Comparison of ENCODE assay signal across 36 cellular contexts in the genomic region with DNA sequence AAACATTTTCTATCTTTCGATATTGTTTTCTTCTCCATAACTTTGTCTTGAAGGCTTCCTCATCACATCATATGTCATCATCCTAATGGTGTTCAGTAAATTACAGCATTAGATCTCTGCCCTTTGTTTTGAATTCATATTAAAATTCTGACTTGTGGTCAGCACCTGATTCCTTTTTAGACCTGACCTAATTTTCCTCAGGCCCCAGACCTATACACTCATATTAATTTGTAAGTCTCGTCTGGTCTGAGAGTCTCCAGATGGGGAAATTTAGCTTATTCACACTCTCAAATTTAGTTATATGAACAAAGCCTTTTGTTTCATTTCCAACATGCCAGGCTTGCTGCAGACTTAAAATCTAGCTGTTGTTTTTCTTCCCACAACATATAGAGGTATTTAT.
"Had no signal": no experiment of that assay in that cellular context is flagged by ENCODE, and none has a peak within 500 bp of the region (broad histone marks: within the 10 kb centered on the region; RNA-seq: fewer than 3 reads in every experiment).

No MANE protein-coding gene starts in this region.

- DNase-seq: activated CD4-positive, alpha-beta memory T cell treated with anti-CD3 and anti-CD28 coated beads, Interleukin-2, amount 10 ng/mL, durations not matched to agents 7 days and 5 days; activated CD4-positive, alpha-beta T cell treated with anti-CD3 and anti-CD28 coated beads for 1 hour; activated CD4-positive, alpha-beta T cell treated with anti-CD3 and anti-CD28 coated beads for 36 hours; activated CD4-positive, alpha-beta T cell treated with anti-CD3 and anti-CD28 coated beads for 48 hours; activated CD4-positive, alpha-beta T cell treated with anti-CD3 and anti-CD28 coated beads, Interleukin-2, amount 10 ng/mL, durations not matched to agents 7 days and 5 days; activated CD4-positive, alpha-beta T cell treated with anti-CD3 and anti-CD28 coated beads, Interleukin-2, amount 50 U/mL, for 48 hours; activated CD4-positive, CD25-positive, alpha-beta regulatory T cell; activated CD8-positive, alpha-beta memory T cell treated with anti-CD3 and anti-CD28 coated beads for 24 hours; activated CD8-positive, alpha-beta memory T cell treated with anti-CD3 and anti-CD28 coated beads, Interleukin-2, amount 10 ng/mL, durations not matched to agents 7 days and 5 days; activated CD8-positive, alpha-beta memory T cell treated with anti-CD3 and anti-CD28 coated beads, Interleukin-2, amount 50 U/mL, for 48 hours; activated CD8-positive, alpha-beta T cell treated with anti-CD3 and anti-CD28 coated beads, Interleukin-2, amount 10 ng/mL, durations not matched to agents 7 days and 5 days; activated effector memory CD4-positive, alpha-beta T cell treated with anti-CD3 and anti-CD28 coated beads, Interleukin-2, amount 50 U/mL, for 16 hours; activated gamma-delta T cell treated with Interleukin-2 at 50 U/mL for 16 hours; activated naive CD4-positive, alpha-beta T cell; activated naive CD4-positive, alpha-beta T cell treated with anti-CD3 and anti-CD28 coated beads for 36 hours; activated naive CD4-positive, alpha-beta T cell treated with anti-CD3 and anti-CD28 coated beads, Interleukin-2, amount 50 U/mL, for 16 hours; activated naive CD8-positive, alpha-beta T cell treated with anti-CD3 and anti-CD28 coated beads for 36 hours; activated T-cell treated with anti-CD3 and anti-CD28 coated beads, Interleukin-2, amount 50 U/mL, for 24 hours; activated T-cell treated with anti-CD3 and anti-CD28 coated beads, Interleukin-2, amount 50 U/mL, for 72 hours; adrenal gland; amniotic stem cell; aorta; body of pancreas; brain microvascular endothelial cell; central memory CD4-positive, alpha-beta T cell; T-helper 1 cell; T-helper 2 cell; T-helper 9 cell had no signal

- H3K27ac ChIP-seq: adrenal gland, body of pancreas, brain microvascular endothelial cell, breast epithelium, VCaP had no signal

- H3K4me1 Mint-ChIP-seq: activated CD4-positive, alpha-beta memory T cell treated with anti-CD3 and anti-CD28 coated beads, Interleukin-2, amount 10 ng/mL, durations not matched to agents 7 days and 5 days; activated CD4-positive, alpha-beta T cell treated with anti-CD3 and anti-CD28 coated beads for 36 hours; activated CD4-positive, alpha-beta T cell treated with anti-CD3 and anti-CD28 coated beads, Interleukin-2, amount 10 ng/mL, durations not matched to agents 7 days and 5 days; activated CD8-positive, alpha-beta memory T cell treated with anti-CD3 and anti-CD28 coated beads, Interleukin-2, amount 10 ng/mL, durations not matched to agents 7 days and 5 days; activated naive CD8-positive, alpha-beta T cell treated with anti-CD3 and anti-CD28 coated beads for 36 hours; activated T-helper 17 cell treated with anti-CD3 and anti-CD28 coated beads, Interleukin-2, amount 50 U/mL, for 72 hours had no signal

- H3K27me3 ChIP-seq: adrenal gland, body of pancreas, brain microvascular endothelial cell, breast epithelium had no signal

- H3K36me3 Mint-ChIP-seq: activated CD8-positive, alpha-beta memory T cell treated with anti-CD3 and anti-CD28 coated beads, Interleukin-2, amount 10 ng/mL, durations not matched to agents 7 days and 5 days; activated naive CD4-positive, alpha-beta T cell treated with anti-CD3 and anti-CD28 coated beads, Interleukin-2, amount 50 U/mL, for 72 hours; activated naive CD8-positive, alpha-beta T cell treated with anti-CD3 and anti-CD28 coated beads for 36 hours had no signal

- H3K4me1 ChIP-seq: adrenal gland, body of pancreas, breast epithelium had no signal

- H3K9me3 Mint-ChIP-seq: activated CD4-positive, alpha-beta memory T cell treated with anti-CD3 and anti-CD28 coated beads, Interleukin-2, amount 10 ng/mL, durations not matched to agents 7 days and 5 days; activated CD4-positive, alpha-beta T cell treated with anti-CD3 and anti-CD28 coated beads, Interleukin-2, amount 10 ng/mL, durations not matched to agents 7 days and 5 days; activated naive CD4-positive, alpha-beta T cell treated with anti-CD3 and anti-CD28 coated beads for 36 hours; activated naive CD4-positive, alpha-beta T cell treated with anti-CD3 and anti-CD28 coated beads, Interleukin-2, amount 50 U/mL, for 72 hours; activated naive CD8-positive, alpha-beta T cell treated with anti-CD3 and anti-CD28 coated beads for 36 hours; activated T-cell treated with anti-CD3 and anti-CD28 coated beads, Interleukin-2, amount 50 U/mL, for 24 hours; activated T-cell treated with anti-CD3 and anti-CD28 coated beads, Interleukin-2, amount 50 U/mL, for 72 hours; activated T-helper 1 cell treated with anti-CD3 and anti-CD28 coated beads, Interleukin-12 subunit alpha, Interleukin-12 subunit beta, Interleukin-2, Interleukin-4 antibody, amounts not matched to agents 30 ng/mL and 10 ng/mL and 1 ng/mL, durations not matched to agents 14 hours and 24 hours and 36 hours; T-helper 1 cell treated with Interleukin-12 subunit alpha and Interleukin-12 subunit beta and Interleukin-4 antibody, amounts not matched to agents 30 μg/mL and 1 μg/mL, for 36 hours; T-helper 2 cell treated with Interferon-gamma antibody and Interleukin-4, amounts not matched to agents 5 μg/mL and 100 μg/mL, for 36 hours had no signal

- ATAC-seq: activated CD4-positive, alpha-beta T cell treated with anti-CD3 and anti-CD28 coated beads for 36 hours; activated CD4-positive, CD25-positive, alpha-beta regulatory T cell treated with anti-CD3 and anti-CD28 coated beads, Interleukin-2, amount 50 U/mL, for 24 hours; activated CD8-positive, alpha-beta memory T cell treated with anti-CD3 and anti-CD28 coated beads, Interleukin-2, amount 10 ng/mL, durations not matched to agents 7 days and 5 days; activated CD8-positive, alpha-beta T cell treated with anti-CD3 and anti-CD28 coated beads, Interleukin-2, amount 10 ng/mL, durations not matched to agents 7 days and 5 days; activated naive CD4-positive, alpha-beta T cell treated with anti-CD3 and anti-CD28 coated beads, Interleukin-2, amount 50 U/mL, for 72 hours; activated T-cell treated with anti-CD3 and anti-CD28 coated beads, Interleukin-2, amount 50 U/mL, for 72 hours; activated T-helper 17 cell treated with anti-CD3 and anti-CD28 coated beads, Interleukin-2, amount 50 U/mL, for 72 hours; body of pancreas had no signal

- H3K4me3 ChIP-seq: adrenal gland, body of pancreas, breast epithelium had no signal

- H3K27ac Mint-ChIP-seq: activated CD4-positive, alpha-beta memory T cell treated with anti-CD3 and anti-CD28 coated beads, Interleukin-2, amount 10 ng/mL, durations not matched to agents 7 days and 5 days; activated CD4-positive, alpha-beta T cell treated with anti-CD3 and anti-CD28 coated beads for 36 hours; activated CD4-positive, alpha-beta T cell treated with anti-CD3 and anti-CD28 coated beads, Interleukin-2, amount 10 ng/mL, durations not matched to agents 7 days and 5 days; activated CD8-positive, alpha-beta memory T cell treated with anti-CD3 and anti-CD28 coated beads, Interleukin-2, amount 10 ng/mL, durations not matched to agents 7 days and 5 days; activated CD8-positive, alpha-beta T cell treated with anti-CD3 and anti-CD28 coated beads, Interleukin-2, amount 10 ng/mL, durations not matched to agents 7 days and 5 days; activated naive CD4-positive, alpha-beta T cell treated with anti-CD3 and anti-CD28 coated beads for 36 hours; activated naive CD4-positive, alpha-beta T cell treated with anti-CD3 and anti-CD28 coated beads, Interleukin-2, amount 50 U/mL, for 72 hours; activated naive CD8-positive, alpha-beta T cell treated with anti-CD3 and anti-CD28 coated beads for 36 hours; activated T-cell treated with anti-CD3 and anti-CD28 coated beads, Interleukin-2, amount 50 U/mL, for 24 hours; activated T-cell treated with anti-CD3 and anti-CD28 coated beads, Interleukin-2, amount 50 U/mL, for 72 hours; activated T-helper 1 cell treated with anti-CD3 and anti-CD28 coated beads, Interleukin-12 subunit alpha, Interleukin-12 subunit beta, Interleukin-2, Interleukin-4 antibody, amounts not matched to agents 30 ng/mL and 10 ng/mL and 1 ng/mL, durations not matched to agents 14 hours and 24 hours and 36 hours; activated T-helper 17 cell treated with anti-CD3 and anti-CD28 coated beads, Interleukin-2, amount 50 U/mL, for 72 hours; T-helper 1 cell treated with Interleukin-12 subunit alpha and Interleukin-12 subunit beta and Interleukin-4 antibody, amounts not matched to agents 30 μg/mL and 1 μg/mL, for 36 hours; T-helper 2 cell treated with Interferon-gamma antibody and Interleukin-4, amounts not matched to agents 5 μg/mL and 100 μg/mL, for 36 hours had no signal

- H3K4me3 Mint-ChIP-seq: activated CD4-positive, alpha-beta memory T cell treated with anti-CD3 and anti-CD28 coated beads, Interleukin-2, amount 10 ng/mL, durations not matched to agents 7 days and 5 days; activated CD4-positive, alpha-beta T cell treated with anti-CD3 and anti-CD28 coated beads for 36 hours; activated CD4-positive, alpha-beta T cell treated with anti-CD3 and anti-CD28 coated beads, Interleukin-2, amount 10 ng/mL, durations not matched to agents 7 days and 5 days; activated CD8-positive, alpha-beta memory T cell treated with anti-CD3 and anti-CD28 coated beads, Interleukin-2, amount 10 ng/mL, durations not matched to agents 7 days and 5 days; activated CD8-positive, alpha-beta T cell treated with anti-CD3 and anti-CD28 coated beads, Interleukin-2, amount 10 ng/mL, durations not matched to agents 7 days and 5 days; activated naive CD4-positive, alpha-beta T cell treated with anti-CD3 and anti-CD28 coated beads for 36 hours; activated naive CD8-positive, alpha-beta T cell treated with anti-CD3 and anti-CD28 coated beads for 36 hours; activated T-cell treated with anti-CD3 and anti-CD28 coated beads, Interleukin-2, amount 50 U/mL, for 24 hours; activated T-cell treated with anti-CD3 and anti-CD28 coated beads, Interleukin-2, amount 50 U/mL, for 72 hours; activated T-helper 1 cell treated with anti-CD3 and anti-CD28 coated beads, Interleukin-12 subunit alpha, Interleukin-12 subunit beta, Interleukin-2, Interleukin-4 antibody, amounts not matched to agents 30 ng/mL and 10 ng/mL and 1 ng/mL, durations not matched to agents 14 hours and 24 hours and 36 hours; activated T-helper 17 cell treated with anti-CD3 and anti-CD28 coated beads, Interleukin-2, amount 50 U/mL, for 72 hours; T-helper 1 cell treated with Interleukin-12 subunit alpha and Interleukin-12 subunit beta and Interleukin-4 antibody, amounts not matched to agents 30 μg/mL and 1 μg/mL, for 36 hours; T-helper 2 cell treated with Interferon-gamma antibody and Interleukin-4, amounts not matched to agents 5 μg/mL and 100 μg/mL, for 36 hours had no signal

- H3K27me3 Mint-ChIP-seq: activated CD4-positive, alpha-beta memory T cell treated with anti-CD3 and anti-CD28 coated beads, Interleukin-2, amount 10 ng/mL, durations not matched to agents 7 days and 5 days; activated CD4-positive, alpha-beta T cell treated with anti-CD3 and anti-CD28 coated beads for 36 hours; activated CD4-positive, alpha-beta T cell treated with anti-CD3 and anti-CD28 coated beads, Interleukin-2, amount 10 ng/mL, durations not matched to agents 7 days and 5 days; activated CD8-positive, alpha-beta memory T cell treated with anti-CD3 and anti-CD28 coated beads, Interleukin-2, amount 10 ng/mL, durations not matched to agents 7 days and 5 days; activated naive CD8-positive, alpha-beta T cell treated with anti-CD3 and anti-CD28 coated beads for 36 hours; activated T-cell treated with anti-CD3 and anti-CD28 coated beads, Interleukin-2, amount 50 U/mL, for 24 hours; activated T-helper 17 cell treated with anti-CD3 and anti-CD28 coated beads, Interleukin-2, amount 50 U/mL, for 72 hours had no signal
